In the genomic region with DNA sequence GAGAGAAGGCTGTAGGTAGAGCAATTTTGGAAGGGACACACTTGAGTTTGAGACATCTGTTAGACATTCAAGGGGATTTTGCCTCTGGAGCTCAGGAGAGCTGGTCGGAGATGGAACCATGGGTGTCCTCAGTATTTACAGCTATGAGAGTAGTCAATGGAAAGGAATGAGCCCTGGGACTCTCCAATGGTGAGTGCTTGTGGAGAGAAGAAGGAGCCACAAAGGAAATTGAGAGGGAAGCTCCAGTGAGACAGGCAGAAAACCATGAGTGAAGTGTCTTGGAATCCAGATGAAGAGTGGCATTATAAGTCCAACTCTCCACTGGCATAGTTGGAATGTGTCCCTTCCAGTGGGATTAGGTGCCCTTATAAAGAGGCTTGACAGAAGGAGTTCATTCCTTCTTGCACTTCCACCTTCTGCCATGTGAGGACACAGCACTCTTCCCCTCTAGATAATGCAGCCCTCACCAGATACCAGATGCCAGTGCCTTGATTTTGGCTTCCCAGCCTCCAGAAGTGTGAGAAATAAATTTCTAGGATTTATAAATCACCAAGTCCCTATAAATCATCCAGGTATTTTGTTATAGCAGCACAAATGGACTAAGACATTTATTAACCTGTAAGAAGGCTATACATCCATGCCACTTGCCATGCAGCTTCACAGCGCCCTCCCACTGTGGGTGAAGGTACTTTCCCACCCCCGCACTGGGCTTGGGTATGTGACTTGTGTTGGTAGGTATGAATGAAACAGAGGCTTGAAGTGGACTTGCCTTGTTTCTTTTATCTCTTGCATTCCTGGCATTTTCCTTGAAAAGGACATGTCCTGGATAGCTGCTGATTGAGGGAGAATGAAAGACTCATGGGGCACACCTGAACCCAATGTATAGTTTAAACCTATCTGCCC, we compare ENCODE assay signal across 11 cellular contexts. TPM values are rescaled to one million over a fixed set of nuclear protein-coding genes. Genes with fewer than 3 reads are reported as not detected.
DNase-seq lines count a peak whose midpoint lies in the region; ATAC-seq and TF ChIP-seq lines count a peak whose summit lies in the region.
"Had no signal": no experiment of that assay in that cellular context is flagged by ENCODE, and none has a peak within 500 bp of the region (broad histone marks: within the 10 kb centered on the region; RNA-seq: fewer than 3 reads in every experiment).

No MANE protein-coding gene starts in this region.

- peaks cover 5% of the 10 kb centered on the region for H3K9me3 Mint-ChIP-seq in Calu3 (ENCODE audit: low read depth, unreplicated experiment)

- intact Hi-C loops in Calu3 (cut with micrococcal nuclease; ENCODE audit: unreplicated experiment), result no loop called here

- peaks cover 7% of the 10 kb centered on the region for H3K4me1 Mint-ChIP-seq in Calu3 (ENCODE audit: low read depth, unreplicated experiment)

- no TSS peak for BruUV-seq in Calu3 (replicated peaks; lab: Mats Ljungman, UMichigan)

- ATAC-seq in GM21576 (IDR thresholded peaks at IDR 0.05; ENCODE audit: unreplicated experiment) (no peak), GM18873 (IDR thresholded peaks at IDR 0.05; ENCODE audit: low FRiP score, unreplicated experiment) (no peak)

- in situ Hi-C loops in SK-MEL-5 (cut with HindIII; ENCODE audit: low pct_unique_long_range_greater_than_20kb, low sequenced_read_pairs), result no loop called here

- no peak overlapping the region for H3K4me3 Mint-ChIP-seq in Calu3 (ENCODE audit: low read depth, unreplicated experiment)

- no peaks in the 10 kb centered on the region for H3K36me3 Mint-ChIP-seq in Calu3 (ENCODE audit: insufficient read depth, unreplicated experiment)

- H3K27ac Mint-ChIP-seq in Calu3 (ENCODE audit: unreplicated experiment), result no peak overlapping the region

- DNase-seq in Calu3, result peak; percentile 12
- DNase-seq in SK-MEL-5 (ENCODE audit: low read depth, low spot score), result peak; percentile 25
- peak; percentile 25 for DNase-seq in iPS-NIHi11 (ENCODE audit: low spot score)
- DNase-seq in amygdala (lab: John Stamatoyannopoulos, UW), result no peak
- DNase-seq: activated T-cell treated with anti-CD3 and anti-CD28 coated beads, Interleukin-2, amount 50 U/mL, for 48 hours; NCI-H1417; NCI-H526; SJCRH30 had no signal

- peaks cover 50% of the 10 kb centered on the region for H3K27me3 Mint-ChIP-seq in Calu3 (ENCODE audit: unreplicated experiment)

- CTCF ChIA-PET in Calu3 (lab: Charles Lee), result no interaction called here

- TF ChIP-seq CTCF in Calu3 (IDR thresholded peaks at IDR 0.05; ENCODE audit: unreplicated experiment) (no peak), GM12874 (IDR thresholded peaks at IDR 0.05; ENCODE audit: insufficient read depth, low read depth, low read length) (peak; percentile 28; the same call in 1 of the 2 replicates)

RNA-seq across cellular contexts. Expression of gene LLPH, which starts 27.3 kb away (rescaled TPM):
- total RNA-seq in Calu3 (2022), result 46.6 and 47.2 TPM in 2 replicates
- total RNA-seq in SK-MEL-5 (2014; rRNA removed; shearing (Covaris generic)), result 43.1 and 47.3 TPM in 2 replicates
- polyA plus RNA-seq in SK-MEL-5 (2015; cell fraction: cytosol; rRNA removed), result 29.7 and 30.2 TPM in 2 replicates
- 5.7 and 6.9 TPM in 2 replicates for polyA plus RNA-seq in SK-MEL-5 (2015; cell fraction: nucleus; rRNA removed)

Comparison
In these comparisons a context has a peak if more than half of its experiments do, and no peak if none do; other contexts are left out.
1. DNase-seq: peak in Calu3 (single experiment), SK-MEL-5 (single experiment) and iPS-NIHi11 (single experiment); none in amygdala (0 of 56).